In the genomic region with DNA sequence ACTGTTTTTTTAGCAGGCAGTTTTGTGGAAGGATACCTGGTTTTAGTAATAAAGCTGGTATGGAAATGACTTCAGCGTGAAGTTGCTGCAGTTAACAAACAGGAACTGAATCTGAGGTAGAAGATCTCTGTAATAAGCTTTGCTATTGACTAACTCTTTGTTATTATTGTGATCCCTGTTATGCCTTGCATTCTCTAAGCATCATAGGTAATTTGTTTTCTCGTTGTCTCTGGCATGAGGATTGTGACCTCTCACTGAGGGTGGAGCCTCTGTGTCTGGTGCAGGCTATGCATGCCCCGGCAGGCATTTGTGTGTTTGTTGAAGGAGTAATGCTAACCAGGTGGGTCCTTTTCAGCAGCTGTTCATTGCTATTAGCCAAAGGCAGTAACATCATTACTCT, we compare ENCODE assay signal across 8 cellular contexts.
A peak's percentile ranks its signal among the peaks of the same experiment; 100 is the strongest.
DNase-seq lines count a peak whose midpoint lies in the region; ATAC-seq, FAIRE-seq and TF ChIP-seq lines count a peak whose summit lies in the region.
"Not testable (repeated sequence)": the region's sequence is repeated elsewhere in the genome, so short reads cannot be mapped to it uniquely, and the experiment has no call there.

No MANE protein-coding gene starts in this region.

- H3K27ac ChIP-seq in RWPE2 (ENCODE audit: poor library complexity, severe bottlenecking) = not testable (repeated sequence)

- TF ChIP-seq CTCF in RWPE2 (IDR thresholded peaks at IDR 0.05; ENCODE audit: poor library complexity, severe bottlenecking) = not testable (repeated sequence)

- not testable (repeated sequence) for H3K4me3 ChIP-seq in RWPE2 (ENCODE audit: severe bottlenecking)

- FAIRE-seq in GM18507 (lab: Jason Lieb, UNC) = peak; percentile 41
- FAIRE-seq in islet of Langerhans (lab: Jason Lieb, UNC) = peak; percentile 86

- not testable (repeated sequence) for H3K36me3 ChIP-seq in RWPE2 (ENCODE audit: low read depth)

- peak; percentile 71 for ATAC-seq in GM21717 (IDR thresholded peaks at IDR 0.05; ENCODE audit: unreplicated experiment)
- peak; percentile 52 for ATAC-seq in HG03432 (IDR thresholded peaks at IDR 0.05; ENCODE audit: unreplicated experiment)
- ATAC-seq in RWPE2 (ENCODE audit: low read depth) = peak; percentile 99

- not testable (repeated sequence) for H3K9me3 ChIP-seq in RWPE2 (ENCODE audit: severe bottlenecking)

- not testable (repeated sequence) for H3K27me3 ChIP-seq in RWPE2 (ENCODE audit: insufficient read depth, poor library complexity, severe bottlenecking)

- not testable (repeated sequence) for H3K4me1 ChIP-seq in RWPE2 (ENCODE audit: insufficient read depth, poor library complexity, severe bottlenecking)

- DNase-seq in COR-L47 (lab: John Stamatoyannopoulos, UW) = peak; percentile 36
- not testable (repeated sequence) for DNase-seq in GM18507 (ENCODE audit: extremely low spot score, insufficient read length, low read depth); RWPE2 (ENCODE audit: low spot score)
- peak; percentile 10 to 93 (median 66) for DNase-seq in NCI-H1417 (lab: John Stamatoyannopoulos, UW)
- peak; percentile 0 for DNase-seq in NCI-H510A treated with DMSO at 0.1 percent for 48 hours (lab: John Stamatoyannopoulos, UW)
